Comparison of ENCODE assay signal across 8 cellular contexts in the genomic region with DNA sequence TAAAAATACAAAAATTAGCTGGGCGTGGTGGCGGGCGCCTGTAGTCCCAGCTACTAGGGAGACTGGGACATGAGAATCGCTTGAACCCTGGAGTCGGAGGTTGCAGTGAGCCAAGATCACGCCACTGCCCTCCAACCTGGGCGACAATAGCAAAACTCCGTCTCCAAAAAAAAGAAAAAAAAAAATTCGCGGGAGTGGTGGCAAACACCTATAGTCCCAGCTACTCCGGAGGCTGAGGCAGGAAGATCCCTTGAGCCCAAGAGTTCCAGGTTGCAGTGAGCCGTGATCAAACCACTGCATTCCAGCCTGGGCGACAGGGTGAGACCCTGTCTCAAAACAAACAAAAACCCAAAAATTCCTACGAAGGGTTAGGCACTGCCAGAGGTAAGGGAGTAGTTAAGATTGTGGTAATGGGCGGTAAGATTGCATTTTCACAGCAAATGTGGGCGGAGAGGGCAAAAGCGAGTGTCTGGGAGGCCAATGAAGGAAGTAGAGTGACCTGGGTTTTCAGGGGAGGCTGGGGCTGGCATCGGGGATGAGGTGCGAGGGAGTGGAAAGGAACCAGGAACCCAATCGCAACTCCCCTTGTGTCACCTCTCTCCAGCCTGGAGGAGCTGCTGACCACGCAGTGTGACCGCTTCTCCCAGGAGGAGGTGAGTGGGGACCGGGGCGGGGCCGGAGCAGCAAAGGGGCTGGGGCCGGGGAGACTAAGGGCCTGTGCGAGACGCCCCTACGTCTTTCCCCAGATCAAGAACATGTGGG. TPM values are rescaled to one million over a fixed set of nuclear protein-coding genes. Genes with fewer than 3 reads are reported as not detected.
DNase-seq lines count a peak whose midpoint lies in the region; ATAC-seq and TF ChIP-seq lines count a peak whose summit lies in the region.

No MANE protein-coding gene starts in this region.

- H3K9me3 ChIP-seq in OCI-LY3 (ENCODE audit: insufficient read depth, low read length) (no peaks in the 10 kb centered on the region), parathyroid adenoma (ENCODE audit: control insufficient read depth, low read length) (no peaks in the 10 kb centered on the region)

- H3K4me3 Mint-ChIP-seq in endothelial cell (ENCODE audit: unreplicated experiment) = peak overlapping the region; percentile 89

- H3K36me3 ChIP-seq in OCI-LY3 (replicated peaks; ENCODE audit: low read depth, low read length) (peaks cover 5% of the 10 kb centered on the region), parathyroid adenoma (ENCODE audit: control insufficient read depth, insufficient read depth, low read length) (no peaks in the 10 kb centered on the region)

- H3K4me3 ChIP-seq in GM12865 (ENCODE audit: low read depth, low read length) (peak overlapping the region; percentile 85), OCI-LY3 (ENCODE audit: low read length) (peak overlapping the region; percentile 98), parathyroid adenoma (ENCODE audit: low read depth, low read length) (peak overlapping the region; percentile 98)

- peaks cover 4% of the 10 kb centered on the region for H3K36me3 Mint-ChIP-seq in endothelial cell (ENCODE audit: low read depth, unreplicated experiment)

- peak overlapping the region; percentile 97 for H3K27ac Mint-ChIP-seq in endothelial cell (ENCODE audit: unreplicated experiment)

- H3K4me1 Mint-ChIP-seq in endothelial cell (ENCODE audit: unreplicated experiment) = peaks cover 9% of the 10 kb centered on the region

- H3K27me3 Mint-ChIP-seq in endothelial cell (ENCODE audit: unreplicated experiment) = peaks cover 6% of the 10 kb centered on the region

- 0 out of 2 replicates have a peak overlapping the region, but pooled peaks have one; percentile 47 for H2AFZ ChIP-seq in OCI-LY3 (ENCODE audit: low read depth, low read length)
- H2AFZ ChIP-seq in parathyroid adenoma = peak overlapping the region; percentile 93

- no peaks in the 10 kb centered on the region for H4K20me1 ChIP-seq in OCI-LY3 (ENCODE audit: insufficient read depth, low read length)

- H3K9ac ChIP-seq in OCI-LY3 (ENCODE audit: low read length) (peak overlapping the region; percentile 99), parathyroid adenoma (peak overlapping the region; percentile 98)

- CTCF ChIA-PET in HEK293T (lab: Yijun Ruan, JAX) = interaction anchor here (0.6 to 2.0 kb wide), 4 partner anchors 18 to 285 kb away, joined by 3 to 6 read pairs (median 5); partner anchors contain the start of gene ZNF48
- CTCF ChIA-PET in GM10248 (lab: Yijun Ruan, JAX) = interaction anchor here (1.1 to 1.6 kb wide), 4 partner anchors 14 to 285 kb away, joined by 3 read pairs; partner anchors contain the start of genes DCTPP1 and TBX6

- no peak for ATAC-seq in HG03565 (IDR thresholded peaks at IDR 0.05; ENCODE audit: unreplicated experiment)

- H3K9me3 Mint-ChIP-seq in endothelial cell (ENCODE audit: unreplicated experiment) = no peaks in the 10 kb centered on the region

- H3K79me2 ChIP-seq in OCI-LY3 (ENCODE audit: low read length) (peaks cover 20% of the 10 kb centered on the region), parathyroid adenoma (no peaks in the 10 kb centered on the region)

- POLR2A ChIA-PET in HEK293T (lab: Yijun Ruan, JAX) (interaction anchor here (0.9 to 9.4 kb wide), 20 partner anchors 8 to 573 kb away, joined by 3 to 75 read pairs (median 6); partner anchors contain the start of genes ALDOA, CD2BP2, DCTPP1 and TBX6), GM10248 (lab: Yijun Ruan, JAX) (interaction anchor here (0.6 to 1.3 kb wide), 2 partner anchors 18 to 289 kb away, joined by 3 to 4 read pairs; partner anchors contain the start of gene ZNF48)

- no peak for TF ChIP-seq CTCF in GM12865 (IDR thresholded peaks at IDR 0.05; ENCODE audit: insufficient read depth, low read depth, low read length, missing control alignments)
- no peak for TF ChIP-seq CTCF in OCI-LY3 (IDR thresholded peaks at IDR 0.05; ENCODE audit: low read depth, low read length)
- no peak for TF ChIP-seq CTCF in endothelial cell (IDR thresholded peaks at IDR 0.05; ENCODE audit: unreplicated experiment)
- no peak for TF ChIP-seq CTCF in parathyroid adenoma (IDR thresholded peaks at IDR 0.05)
- no peak for TF ChIP-seq CTCF in GM10248 (IDR thresholded peaks at IDR 0.05; ENCODE audit: control extremely low read depth, extremely low read depth, low read depth, missing control alignments)

- H3K4me1 ChIP-seq in OCI-LY3 (ENCODE audit: low read length) (peaks cover 22% of the 10 kb centered on the region), parathyroid adenoma (peaks cover 4% of the 10 kb centered on the region)

- DNase-seq in GM12865 (ENCODE audit: low read depth) = no peak
- no peak for DNase-seq in endothelial cell (ENCODE audit: low spot score)
- no peak for DNase-seq in NCI-H446 (lab: John Stamatoyannopoulos, UW)
- no peak for DNase-seq in HEK293T (ENCODE audit: extremely low spot score)
- DNase-seq in GM10248 (ENCODE audit: extremely low spot score) = no peak

- H3K27ac ChIP-seq in OCI-LY3 (ENCODE audit: low read length) (peak overlapping the region; percentile 99), parathyroid adenoma (peak overlapping the region; percentile 100)

- H3K27me3 ChIP-seq in OCI-LY3 (ENCODE audit: low read depth, low read length) (no peaks in the 10 kb centered on the region), parathyroid adenoma (ENCODE audit: control insufficient read depth, insufficient read depth, low read length) (no peaks in the 10 kb centered on the region)

- H3K4me2 ChIP-seq in OCI-LY3 (ENCODE audit: low read length) (peak overlapping the region; percentile 99), parathyroid adenoma (ENCODE audit: low read length) (peak overlapping the region; percentile 100)

TF ChIP-seq in HEK293T, 16 proteins besides CTCF, POLR2A, EP300 and RAD21:
- TF ChIP-seq FOXK2 (IDR thresholded peaks at IDR 0.05) (no peak), HDGF (IDR thresholded peaks at IDR 0.05; ENCODE audit: borderline replicate concordance) (no peak), SP1 (IDR thresholded peaks at IDR 0.05) (no peak), ZNF384 (IDR thresholded peaks at IDR 0.05) (no peak), LEF1 (IDR thresholded peaks at IDR 0.05; ENCODE audit: borderline replicate concordance) (no peak), TARDBP (IDR thresholded peaks at IDR 0.05) (no peak), ARNT (IDR thresholded peaks at IDR 0.05) (no peak), SUZ12 (IDR thresholded peaks at IDR 0.05) (no peak), ELF4 (IDR thresholded peaks at IDR 0.05) (no peak), BHLHE40 (IDR thresholded peaks at IDR 0.05; ENCODE audit: borderline replicate concordance) (no peak), FOXA1 (IDR thresholded peaks at IDR 0.05) (no peak), FOXM1 (IDR thresholded peaks at IDR 0.05; ENCODE audit: borderline replicate concordance) (no peak), PKNOX1 (IDR thresholded peaks at IDR 0.05) (no peak)

RNA-seq across cellular contexts. Expression of gene MYL11, which starts 2.6 kb away (rescaled TPM):
- 0.85 TPM for total RNA-seq in endothelial cell (ENCODE audit: unreplicated experiment)

RNA-seq across cellular contexts. Expression of gene SEPTIN1, which starts 5.1 kb away (rescaled TPM):
- total RNA-seq in endothelial cell (ENCODE audit: unreplicated experiment) = 1.6 TPM

RNA-seq across cellular contexts. Expression of gene TBC1D10B, which starts 6.9 kb away (rescaled TPM):
- 62.4 TPM for total RNA-seq in endothelial cell (ENCODE audit: unreplicated experiment)

RNA-seq across cellular contexts. Expression of gene ZNF48, which starts 18.0 kb away (rescaled TPM):
- total RNA-seq in endothelial cell (ENCODE audit: unreplicated experiment) = 40.4 TPM

RNA-seq across cellular contexts. Expression of gene CD2BP2, which starts 22.1 kb away (rescaled TPM):
- 77.2 TPM for total RNA-seq in endothelial cell (ENCODE audit: unreplicated experiment)
